In the genomic region with DNA sequence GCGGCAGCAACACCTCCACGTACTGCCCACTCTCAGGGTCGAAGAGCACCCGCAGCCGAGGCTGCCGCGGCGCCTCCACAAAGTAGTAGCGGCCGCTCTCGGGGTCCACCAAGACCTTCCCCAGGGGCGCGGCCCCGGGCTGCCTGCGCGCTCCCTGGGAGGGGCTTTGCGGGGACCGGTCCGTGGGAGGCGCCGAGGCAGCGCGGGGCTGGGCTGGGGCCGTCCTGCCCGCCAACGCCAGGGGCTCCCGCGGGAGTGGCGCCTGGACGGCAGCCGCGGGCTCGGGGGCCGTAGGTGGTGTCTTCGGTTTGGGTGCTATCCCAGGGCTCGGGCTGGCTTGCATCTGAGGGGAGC, we compare ENCODE assay signal across 8 cellular contexts. TPM values are rescaled to one million over a fixed set of nuclear protein-coding genes. Genes with fewer than 3 reads are reported as not detected.
DNase-seq lines count a peak whose midpoint lies in the region; ATAC-seq and TF ChIP-seq lines count a peak whose summit lies in the region.

No MANE protein-coding gene starts in this region.

- DNase-seq in breast epithelium (ENCODE audit: low spot score in 2 of 2): no peak
- DNase-seq in osteoblast (ENCODE audit: insufficient read length, low spot score, missing footprints): no peak
- DNase-seq in NCI-H69 (lab: John Stamatoyannopoulos, UW): no peak
- DNase-seq in amniotic stem cell (lab: John Stamatoyannopoulos, UW): no peak

- peak overlapping the region; percentile 71 for H3K4me2 ChIP-seq in osteoblast (ENCODE audit: insufficient read depth, low read length)

- H3K36me3 ChIP-seq in breast epithelium: no peaks in the 10 kb centered on the region
- H3K36me3 ChIP-seq in osteoblast (ENCODE audit: insufficient read depth, low read length): no peaks in the 10 kb centered on the region

- peak overlapping the region; percentile 55; the same call in 1 of the 2 replicates for H3K4me3 ChIP-seq in GM08714 (ENCODE audit: low read length)
- peak overlapping the region; percentile 37 to 68 (median 53) for H3K4me3 ChIP-seq in breast epithelium
- H3K4me3 ChIP-seq in osteoblast (ENCODE audit: insufficient read depth, low read length): peak overlapping the region; percentile 57

- no peak overlapping the region for H2AFZ ChIP-seq in osteoblast (ENCODE audit: low read length)

- no peak for TF ChIP-seq POLR2A in breast epithelium (IDR thresholded peaks at IDR 0.05)

- H3K4me1 ChIP-seq in breast epithelium: peaks cover 3 to 17% of the 10 kb centered on the region in 2 donors
- no peaks in the 10 kb centered on the region for H3K4me1 ChIP-seq in osteoblast (ENCODE audit: insufficient read depth, low read length)

- H3K27me3 ChIP-seq in breast epithelium (peaks cover 0 to 3% of the 10 kb centered on the region in 2 donors), osteoblast (ENCODE audit: insufficient read depth, low read length) (peaks cover 18% of the 10 kb centered on the region)

- TF ChIP-seq CTCF in breast epithelium (IDR thresholded peaks at IDR 0.05): no peak
- TF ChIP-seq CTCF in osteoblast (IDR thresholded peaks at IDR 0.05; ENCODE audit: extremely low read depth, low read depth, low read length): no peak

- peak; percentile 16 for ATAC-seq in HG03280 (IDR thresholded peaks at IDR 0.05; ENCODE audit: unreplicated experiment)
- no peak for ATAC-seq in GM18873 (IDR thresholded peaks at IDR 0.05; ENCODE audit: low FRiP score, unreplicated experiment)
- ATAC-seq in HG02571 (IDR thresholded peaks at IDR 0.05; ENCODE audit: unreplicated experiment): no peak

- peak overlapping the region; percentile 45 to 88 for H3K27ac ChIP-seq in breast epithelium
- no peak overlapping the region for H3K27ac ChIP-seq in osteoblast (ENCODE audit: low read depth, low read length)

- H3K9me3 ChIP-seq in breast epithelium (no peaks in the 10 kb centered on the region), osteoblast (ENCODE audit: low read depth, low read length) (no peaks in the 10 kb centered on the region)

- intact Hi-C loops in breast epithelium (cut with DNase I; ENCODE audit: low total_unique reads): loop anchor here (10.0 kb wide), 1 partner anchor 98 kb away; a partner anchor contains a TSS

- H3K79me2 ChIP-seq in osteoblast (ENCODE audit: insufficient read depth, low read length): no peaks in the 10 kb centered on the region

- H4K20me1 ChIP-seq in osteoblast (ENCODE audit: insufficient read depth, low read length): peaks cover 4% of the 10 kb centered on the region

RNA-seq across cellular contexts. Expression of a gene that starts 2.6 kb away (rescaled TPM):
- total RNA-seq in breast epithelium (10 to 100 TPM in 1 of 3 donors, 1 to 10 TPM in 1, not detected in 1; 8.6 to 35.4 TPM), osteoblast (0.29 TPM in 1 of 2 replicates, not detected in the other)

RNA-seq across cellular contexts. Expression of a gene that starts 2.6 kb away (rescaled TPM):
- total RNA-seq in breast epithelium: 1 to 10 TPM in 1 of 3 donors, under 1 TPM in 2; 0.32 to 1.3 (median 0.73) TPM
- 1.1 and 1.2 TPM in 2 replicates for total RNA-seq in osteoblast

RNA-seq across cellular contexts. Expression of a gene that starts 9.2 kb away (rescaled TPM):
- total RNA-seq in breast epithelium (1 to 10 TPM in 1 of 3 donors, under 1 TPM in 1, not detected in 1; 0.33 to 1.0 TPM), osteoblast (not detected in 2 replicates)

RNA-seq across cellular contexts. Expression of a gene that starts 11.6 kb away (rescaled TPM):
- total RNA-seq in breast epithelium (1 to 10 TPM in 2 of 3 donors, under 1 TPM in 1; 0.98 to 2.4 (median 2.2) TPM), osteoblast (2.9 and 3.6 TPM in 2 replicates)

RNA-seq across cellular contexts. Expression of a gene that starts 47.0 kb away (rescaled TPM):
- 1 to 10 TPM; 5.4 to 9.5 (median 7.6) TPM for total RNA-seq in breast epithelium
- total RNA-seq in osteoblast: 12.4 and 16.3 TPM in 2 replicates
